Comparison of ENCODE assay signal across 9 cellular contexts in the genomic region with DNA sequence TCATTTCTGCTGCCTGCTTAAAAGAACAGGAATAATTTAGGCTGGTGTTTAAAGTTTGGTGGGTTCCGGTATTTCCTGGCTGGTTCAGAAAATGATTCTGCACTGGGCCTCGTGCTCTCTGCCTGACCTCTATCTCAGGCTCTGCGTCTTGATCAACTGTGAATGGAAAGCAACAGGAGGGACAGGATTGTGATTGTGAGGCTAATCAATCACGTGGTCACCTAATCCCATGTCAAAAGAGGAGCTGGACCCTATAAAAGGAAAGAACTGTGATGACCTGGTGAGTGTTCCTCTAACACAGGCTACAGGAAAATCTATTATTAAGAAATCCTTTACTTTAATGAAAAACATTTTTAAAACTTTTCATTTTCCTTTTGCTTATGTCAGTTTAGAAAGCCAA. TPM values are rescaled to one million over a fixed set of nuclear protein-coding genes. Genes with fewer than 3 reads are reported as not detected.
DNase-seq lines count a peak whose midpoint lies in the region; ATAC-seq and TF ChIP-seq lines count a peak whose summit lies in the region.
"Had no signal": no experiment of that assay in that cellular context is flagged by ENCODE, and none has a peak within 500 bp of the region (broad histone marks: within the 10 kb centered on the region; RNA-seq: fewer than 3 reads in every experiment).

TSS of gene DHX32 (minus strand) at position 101 of the 400 bp plus-strand sequence. CDS start 468 bp downstream, outside the sequence.

- WGBS in SK-N-SH (ENCODE audit: low lambda C conversion rate): 93% methylated on average over 4 of the region's 4 CpGs
- 79 to 87% methylated on average over 4 of the region's 4 CpGs for WGBS in thyroid gland, 2 donors

- H2AFZ ChIP-seq in SK-N-SH (ENCODE audit: low read depth): no peak within 1 kb of the TSS

- peaks cover 26% of the 10 kb centered on the region for H3F3A ChIP-seq in SK-N-SH (replicated peaks; ENCODE audit: insufficient read depth)

- no peaks in the 10 kb centered on the region for H4K20me1 ChIP-seq in SK-N-SH (ENCODE audit: insufficient read depth)

- H3K9me3 Mint-ChIP-seq in endothelial cell (ENCODE audit: unreplicated experiment): no peaks in the 10 kb centered on the region

- no peak for ATAC-seq in SK-N-SH treated with all-trans-retinoic acid at 6 μM for 48 hours
- ATAC-seq in lower lobe of right lung: no peak
- no peak for ATAC-seq in GM18498 (IDR thresholded peaks at IDR 0.05; ENCODE audit: unreplicated experiment)
- no peak for ATAC-seq in GM18870 (IDR thresholded peaks at IDR 0.05; ENCODE audit: unreplicated experiment)

- H3K4me2 ChIP-seq in SK-N-SH: no peak within 1 kb of the TSS

- no peaks in the 10 kb centered on the region for H3K9me2 ChIP-seq in SK-N-SH

- H3K4me1 ChIP-seq in SK-N-SH (ENCODE audit: control insufficient read depth in 1 of 2, insufficient read depth in 2 of 2, low read depth in 1 of 2, low read length in 1 of 2) (0 out of 4 replicates have a peak, but pooled peaks cover 0 to 5% of the 10 kb centered on the region in 2 experiments), lower lobe of right lung (no peaks in the 10 kb centered on the region), thyroid gland (no peaks in the 10 kb centered on the region)

- intact Hi-C loops in lower lobe of right lung (cut with DNase I) (no loop called here), thyroid gland (cut with DNase I) (no loop called here)

- POLR2A ChIA-PET in SK-N-SH (lab: Yijun Ruan, JAX): no interaction called here

- H3K9ac ChIP-seq in SK-N-SH: no peak within 1 kb of the TSS

- no peak for TF ChIP-seq RAD21 in SK-N-SH (IDR thresholded peaks at IDR 0.05; ENCODE audit: low read length)

- DNase-seq in SK-N-SH (no peak), endothelial cell (ENCODE audit: low spot score) (no peak), lower lobe of right lung (no peak), thyroid gland (no peak), NCI-H187 treated with DMSO at 0.1 percent for 48 hours (lab: John Stamatoyannopoulos, UW) (no peak)

- peaks cover 19 to 39% of the 10 kb centered on the region in 2 experiments for H3K36me3 ChIP-seq in SK-N-SH (replicated peaks in 1 of 2; ENCODE audit: control insufficient read depth in 1 of 2, insufficient read depth in 2 of 2, low read length in 1 of 2)
- H3K36me3 ChIP-seq in lower lobe of right lung: peaks cover 16% of the 10 kb centered on the region
- peaks cover 0 to 4% of the 10 kb centered on the region in 2 donors for H3K36me3 ChIP-seq in thyroid gland

- no peak for TF ChIP-seq EP300 in SK-N-SH (IDR thresholded peaks at IDR 0.05; ENCODE audit: borderline replicate concordance in 1 of 2, low read depth in 1 of 2, low read length in 1 of 2)

- no peak for TF ChIP-seq CTCF in SK-N-SH (IDR thresholded peaks at IDR 0.05)
- TF ChIP-seq CTCF in endothelial cell (IDR thresholded peaks at IDR 0.05; ENCODE audit: unreplicated experiment): no peak
- no peak for TF ChIP-seq CTCF in lower lobe of right lung (IDR thresholded peaks at IDR 0.05)
- TF ChIP-seq CTCF in thyroid gland (IDR thresholded peaks at IDR 0.05): no peak

- H3K27me3 ChIP-seq in SK-N-SH (ENCODE audit: insufficient read depth) (no peaks in the 10 kb centered on the region), lower lobe of right lung (ENCODE audit: low read depth) (no peaks in the 10 kb centered on the region), thyroid gland (no peaks in the 10 kb centered on the region)

- H3K4me3 ChIP-seq in SK-N-SH (ENCODE audit: low read depth in 2 of 2, low read length in 1 of 2): no peak within 1 kb of the TSS
- H3K4me3 ChIP-seq in lower lobe of right lung: no peak within 1 kb of the TSS
- H3K4me3 ChIP-seq in thyroid gland (replicated peaks in 1 of 3): no peak within 1 kb of the TSS

- H3K9me3 ChIP-seq in SK-N-SH: peaks cover 11% of the 10 kb centered on the region; the same call in 1 of the 2 replicates
- peaks cover 7% of the 10 kb centered on the region for H3K9me3 ChIP-seq in lower lobe of right lung
- no peaks in the 10 kb centered on the region for H3K9me3 ChIP-seq in thyroid gland

- no peak within 1 kb of the TSS for H3K27ac ChIP-seq in SK-N-SH (ENCODE audit: low read depth in 2 of 2, low read length in 1 of 2)
- no peak within 1 kb of the TSS for H3K27ac ChIP-seq in lower lobe of right lung
- no peak within 1 kb of the TSS for H3K27ac ChIP-seq in thyroid gland
- H3K27ac ChIP-seq: 22Rv1 had no signal

- H3K36me3 Mint-ChIP-seq in endothelial cell (ENCODE audit: low read depth, unreplicated experiment): peaks cover 24% of the 10 kb centered on the region

- no peaks in the 10 kb centered on the region for H3K27me3 Mint-ChIP-seq in endothelial cell (ENCODE audit: unreplicated experiment)

- H3K4me3 Mint-ChIP-seq in endothelial cell (ENCODE audit: unreplicated experiment): no peak within 1 kb of the TSS

- H3K79me2 ChIP-seq in SK-N-SH (ENCODE audit: insufficient read depth): peaks cover 6% of the 10 kb centered on the region

- no peak within 1 kb of the TSS for H3K27ac Mint-ChIP-seq in endothelial cell (ENCODE audit: unreplicated experiment)

- H3K4me1 Mint-ChIP-seq in endothelial cell (ENCODE audit: unreplicated experiment): peaks cover 3% of the 10 kb centered on the region

- TF ChIP-seq POLR2A in thyroid gland (IDR thresholded peaks at IDR 0.05): no peak

- CTCF ChIA-PET in SK-N-SH (lab: Yijun Ruan, JAX): interaction anchor here (3.5 kb wide), 1 partner anchor 12 kb away, joined by 19 read pairs; no protein-coding TSS in a partner anchor

TF ChIP-seq in SK-N-SH, 30 proteins besides CTCF, POLR2A, EP300 and RAD21 (continues in another document):
- no peak for TF ChIP-seq MAX (IDR thresholded peaks at IDR 0.05; ENCODE audit: low read depth)
- TF ChIP-seq ZBTB33 (IDR thresholded peaks at IDR 0.05; ENCODE audit: borderline replicate concordance, low read depth): no peak
- no peak for TF ChIP-seq CHD2 (IDR thresholded peaks at IDR 0.05; ENCODE audit: low read length, partially characterized antibody)

TF ChIP-seq in SK-N-SH treated with all-trans-retinoic acid at 6 μM for 48 hours, 23 proteins besides CTCF, POLR2A, EP300 and RAD21:
- no peak for TF ChIP-seq GLIS3 (CRISPR knock-in tag; IDR thresholded peaks at IDR 0.05)
- TF ChIP-seq TOX (CRISPR knock-in tag; IDR thresholded peaks at IDR 0.05; ENCODE audit: borderline replicate concordance): no peak
- no peak for TF ChIP-seq OSR1 (CRISPR knock-in tag; IDR thresholded peaks at IDR 0.05)
- TF ChIP-seq PPARA (CRISPR knock-in tag; IDR thresholded peaks at IDR 0.05; ENCODE audit: borderline replicate concordance): no peak
- no peak for TF ChIP-seq ZC3H10 (CRISPR knock-in tag; IDR thresholded peaks at IDR 0.05)
- TF ChIP-seq ESRRG (CRISPR knock-in tag; IDR thresholded peaks at IDR 0.05): no peak
- TF ChIP-seq ZFP3 (CRISPR knock-in tag; IDR thresholded peaks at IDR 0.05): no peak
- TF ChIP-seq ZNF565 (CRISPR knock-in tag; conservative IDR thresholded peaks at IDR 0.05; ENCODE audit: low read depth): no peak
- no peak for TF ChIP-seq ISL1 (CRISPR knock-in tag; IDR thresholded peaks at IDR 0.05)
- TF ChIP-seq, protein P1, sequence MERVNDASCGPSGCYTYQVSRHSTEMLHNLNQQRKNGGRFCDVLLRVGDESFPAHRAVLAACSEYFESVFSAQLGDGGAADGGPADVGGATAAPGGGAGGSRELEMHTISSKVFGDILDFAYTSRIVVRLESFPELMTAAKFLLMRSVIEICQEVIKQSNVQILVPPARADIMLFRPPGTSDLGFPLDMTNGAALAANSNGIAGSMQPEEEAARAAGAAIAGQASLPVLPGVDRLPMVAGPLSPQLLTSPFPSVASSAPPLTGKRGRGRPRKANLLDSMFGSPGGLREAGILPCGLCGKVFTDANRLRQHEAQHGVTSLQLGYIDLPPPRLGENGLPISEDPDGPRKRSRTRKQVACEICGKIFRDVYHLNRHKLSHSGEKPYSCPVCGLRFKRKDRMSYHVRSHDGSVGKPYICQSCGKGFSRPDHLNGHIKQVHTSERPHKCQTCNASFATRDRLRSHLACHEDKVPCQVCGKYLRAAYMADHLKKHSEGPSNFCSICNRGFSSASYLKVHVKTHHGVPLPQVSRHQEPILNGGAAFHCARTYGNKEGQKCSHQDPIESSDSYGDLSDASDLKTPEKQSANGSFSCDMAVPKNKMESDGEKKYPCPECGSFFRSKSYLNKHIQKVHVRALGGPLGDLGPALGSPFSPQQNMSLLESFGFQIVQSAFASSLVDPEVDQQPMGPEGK (CRISPR knock-in tag; IDR thresholded peaks at IDR 0.05; ENCODE audit: borderline replicate concordance): no peak

RNA-seq across cellular contexts. Expression of gene DHX32, which starts in this region (rescaled TPM):
- polyA plus RNA-seq in SK-N-SH (2012; rRNA removed): 16.8 and 21.8 TPM in 2 replicates
- polyA plus RNA-seq in SK-N-SH (2012; cell fraction: cytosol; rRNA removed): 21.7 and 22.4 TPM in 2 replicates
- 20.4 and 31.0 TPM in 2 replicates for polyA plus RNA-seq in SK-N-SH (2012; cell fraction: nucleus; rRNA removed)
- total RNA-seq in endothelial cell (ENCODE audit: unreplicated experiment) (54.0 TPM), lower lobe of right lung (31.9 TPM), thyroid gland (10 to 100 TPM; 31.7 to 34.8 (median 33.2) TPM)
